In the genomic region with DNA sequence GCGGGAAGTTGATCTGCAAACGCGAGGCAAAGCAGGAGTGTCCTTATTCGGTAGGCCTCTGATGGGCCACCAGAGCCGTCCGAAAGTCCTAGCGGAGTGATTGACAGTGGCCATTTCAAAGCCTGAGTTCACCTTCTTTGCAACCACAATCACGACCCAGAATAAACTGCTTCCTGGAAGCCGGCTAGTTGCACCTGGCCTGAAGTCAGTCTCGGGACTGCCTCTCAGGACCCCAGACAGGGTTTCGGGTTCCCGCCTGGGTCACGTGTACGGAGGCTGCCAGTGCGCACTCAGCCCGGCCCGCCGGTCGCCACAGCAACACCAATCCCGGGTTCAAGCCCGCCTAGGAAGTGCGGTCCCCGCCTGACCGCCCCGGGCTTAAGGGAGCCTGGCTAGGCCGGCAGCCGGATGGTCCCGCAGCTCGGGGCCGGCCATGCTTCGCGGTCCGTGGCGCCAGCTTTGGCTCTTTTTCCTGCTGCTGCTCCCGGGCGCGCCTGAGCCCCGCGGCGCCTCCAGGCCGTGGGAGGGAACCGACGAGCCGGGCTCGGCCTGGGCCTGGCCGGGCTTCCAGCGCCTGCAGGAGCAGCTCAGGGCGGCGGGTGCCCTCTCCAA, we compare ENCODE assay signal across 1 cellular context.
TF ChIP-seq lines count a peak whose summit lies in the region.

A gene with protein sequence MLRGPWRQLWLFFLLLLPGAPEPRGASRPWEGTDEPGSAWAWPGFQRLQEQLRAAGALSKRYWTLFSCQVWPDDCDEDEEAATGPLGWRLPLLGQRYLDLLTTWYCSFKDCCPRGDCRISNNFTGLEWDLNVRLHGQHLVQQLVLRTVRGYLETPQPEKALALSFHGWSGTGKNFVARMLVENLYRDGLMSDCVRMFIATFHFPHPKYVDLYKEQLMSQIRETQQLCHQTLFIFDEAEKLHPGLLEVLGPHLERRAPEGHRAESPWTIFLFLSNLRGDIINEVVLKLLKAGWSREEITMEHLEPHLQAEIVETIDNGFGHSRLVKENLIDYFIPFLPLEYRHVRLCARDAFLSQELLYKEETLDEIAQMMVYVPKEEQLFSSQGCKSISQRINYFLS (plus strand): TSS at position 375 of the 612 bp plus-strand sequence. CDS start 59 bp downstream, at position 434.

TF ChIP-seq in IMR-90, 13 proteins besides CTCF, POLR2A, EP300 and RAD21:
- no peak for TF ChIP-seq CHD1 (IDR thresholded peaks at IDR 0.05; ENCODE audit: low read depth, low read length)
- TF ChIP-seq BHLHE40 (IDR thresholded peaks at IDR 0.05; ENCODE audit: low read depth, low read length) = peak; percentile 55; the same call in 1 of the 2 replicates
- TF ChIP-seq, protein P1, sequence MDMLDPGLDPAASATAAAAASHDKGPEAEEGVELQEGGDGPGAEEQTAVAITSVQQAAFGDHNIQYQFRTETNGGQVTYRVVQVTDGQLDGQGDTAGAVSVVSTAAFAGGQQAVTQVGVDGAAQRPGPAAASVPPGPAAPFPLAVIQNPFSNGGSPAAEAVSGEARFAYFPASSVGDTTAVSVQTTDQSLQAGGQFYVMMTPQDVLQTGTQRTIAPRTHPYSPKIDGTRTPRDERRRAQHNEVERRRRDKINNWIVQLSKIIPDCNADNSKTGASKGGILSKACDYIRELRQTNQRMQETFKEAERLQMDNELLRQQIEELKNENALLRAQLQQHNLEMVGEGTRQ (IDR thresholded peaks at IDR 0.05; ENCODE audit: low read depth, low read length) = peak; percentile 94
- TF ChIP-seq MXI1 (IDR thresholded peaks at IDR 0.05; ENCODE audit: borderline replicate concordance, low read depth, low read length) = peak; percentile 54; the same call in 1 of the 2 replicates
TF ChIP-seq in IMR-90: peak in this region for 3.
